In the genomic region with DNA sequence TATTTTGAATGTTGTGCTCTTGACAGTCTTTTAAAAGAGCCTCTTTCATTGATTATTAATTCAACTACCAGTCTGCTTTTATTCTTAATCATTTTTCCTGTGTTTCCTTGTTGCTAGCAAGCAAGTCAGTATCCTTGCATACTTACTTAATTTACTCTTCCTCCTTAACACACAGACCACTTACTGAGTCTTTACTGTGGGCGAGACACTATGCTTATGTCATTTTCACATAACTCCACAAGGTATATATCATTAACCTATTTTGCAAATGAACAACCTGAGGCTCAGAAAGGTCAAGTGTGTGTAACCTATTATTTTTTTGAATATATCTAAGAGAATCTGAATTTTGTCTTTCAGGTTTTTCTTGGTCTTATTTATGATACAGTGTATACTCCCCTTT, we compare ENCODE assay signal across 29 cellular contexts.
"Had no signal": no experiment of that assay in that cellular context is flagged by ENCODE, and none has a peak within 500 bp of the region (broad histone marks: within the 10 kb centered on the region; RNA-seq: fewer than 3 reads in every experiment).

No MANE protein-coding gene starts in this region.

- H3K4me3 Mint-ChIP-seq: activated CD4-positive, alpha-beta T cell treated with anti-CD3 and anti-CD28 coated beads, Interleukin-2, amount 10 ng/mL, durations not matched to agents 7 days and 5 days; activated CD8-positive, alpha-beta memory T cell treated with anti-CD3 and anti-CD28 coated beads, Interleukin-2, amount 10 ng/mL, durations not matched to agents 7 days and 5 days; activated CD8-positive, alpha-beta T cell treated with anti-CD3 and anti-CD28 coated beads for 36 hours; neural crest cell; T-cell; T-helper 2 cell treated with Interferon-gamma antibody and Interleukin-4, amounts not matched to agents 5 μg/mL and 100 μg/mL, for 36 hours had no signal

- H3K4me1 Mint-ChIP-seq: T-cell had no signal

- H3K36me3 ChIP-seq: esophagus muscularis mucosa, gastrocnemius medialis, sigmoid colon, thyroid gland, upper lobe of right lung had no signal

- DNase-seq: activated CD4-positive, alpha-beta T cell treated with anti-CD3 and anti-CD28 coated beads, Interleukin-2, amount 10 ng/mL, durations not matched to agents 7 days and 5 days; activated CD8-positive, alpha-beta memory T cell treated with anti-CD3 and anti-CD28 coated beads, Interleukin-2, amount 10 ng/mL, durations not matched to agents 7 days and 5 days; activated CD8-positive, alpha-beta T cell treated with anti-CD3 and anti-CD28 coated beads for 36 hours; activated gamma-delta T cell; activated naive CD4-positive, alpha-beta T cell treated with anti-CD3 and anti-CD28 coated beads, Interleukin-2, amount 50 U/mL, for 16 hours; activated T-cell treated with anti-CD3 and anti-CD28 coated beads for 4 hours; aorta; dermis blood vessel endothelial cell; effector memory CD4-positive, alpha-beta T cell; gastrocnemius medialis; hypothalamus; left cardiac atrium; sigmoid colon; stimulated activated CD4-positive, alpha-beta T cell treated with anti-CD3 and anti-CD28 coated beads, Interleukin-15, amount 100 ng/mL, for 24 hours; stimulated activated CD4-positive, alpha-beta T cell treated with anti-CD3 and anti-CD28 coated beads, Interleukin-2, amount 100 ng/mL, for 48 hours; stimulated activated CD8-positive, alpha-beta memory T cell treated with anti-CD3 and anti-CD28 coated beads, Interleukin-4, amount 100 ng/mL, for 48 hours; stimulated activated naive CD4-positive, alpha-beta T cell treated with Interleukin-2 at 50 U/mL for 16 hours; substantia nigra; T-cell; thyroid gland; upper lobe of right lung had no signal

- H3K4me3 ChIP-seq: esophagus muscularis mucosa, gastrocnemius medialis, sigmoid colon, smooth muscle cell, thyroid gland, upper lobe of right lung had no signal

- H3K4me2 ChIP-seq: smooth muscle cell had no signal

- ATAC-seq: activated CD4-positive, CD25-positive, alpha-beta regulatory T cell treated with anti-CD3 and anti-CD28 coated beads, Interleukin-2, amount 50 U/mL, for 24 hours; activated CD8-positive, alpha-beta memory T cell treated with anti-CD3 and anti-CD28 coated beads, Interleukin-2, amount 10 ng/mL, durations not matched to agents 7 days and 5 days; activated CD8-positive, alpha-beta T cell treated with anti-CD3 and anti-CD28 coated beads for 36 hours; gastrocnemius medialis; left cardiac atrium; T-cell; upper lobe of right lung had no signal

- H3K27me3 Mint-ChIP-seq: brain had no signal

- H3K27ac ChIP-seq: esophagus muscularis mucosa, gastrocnemius medialis, sigmoid colon, thyroid gland, upper lobe of right lung, VCaP had no signal

- FAIRE-seq: endothelial cell of umbilical vein had no signal

- H3K4me1 ChIP-seq: gastrocnemius medialis, upper lobe of right lung had no signal

- H3K9me3 ChIP-seq: esophagus muscularis mucosa, gastrocnemius medialis, sigmoid colon, thyroid gland, upper lobe of right lung had no signal

- H3K36me3 Mint-ChIP-seq: activated CD8-positive, alpha-beta memory T cell treated with anti-CD3 and anti-CD28 coated beads, Interleukin-2, amount 10 ng/mL, durations not matched to agents 7 days and 5 days; brain; T-cell had no signal

- H3K27me3 ChIP-seq: esophagus muscularis mucosa, gastrocnemius medialis, sigmoid colon, thyroid gland had no signal

- H3K27ac Mint-ChIP-seq: activated CD4-positive, alpha-beta T cell treated with anti-CD3 and anti-CD28 coated beads, Interleukin-2, amount 10 ng/mL, durations not matched to agents 7 days and 5 days; activated CD8-positive, alpha-beta memory T cell treated with anti-CD3 and anti-CD28 coated beads, Interleukin-2, amount 10 ng/mL, durations not matched to agents 7 days and 5 days; activated CD8-positive, alpha-beta T cell treated with anti-CD3 and anti-CD28 coated beads for 36 hours; T-cell; T-helper 2 cell treated with Interferon-gamma antibody and Interleukin-4, amounts not matched to agents 5 μg/mL and 100 μg/mL, for 36 hours had no signal

- H3K9me3 Mint-ChIP-seq: activated CD4-positive, alpha-beta T cell treated with anti-CD3 and anti-CD28 coated beads, Interleukin-2, amount 10 ng/mL, durations not matched to agents 7 days and 5 days; activated CD8-positive, alpha-beta T cell treated with anti-CD3 and anti-CD28 coated beads for 36 hours; neural crest cell; T-cell; T-helper 2 cell treated with Interferon-gamma antibody and Interleukin-4, amounts not matched to agents 5 μg/mL and 100 μg/mL, for 36 hours had no signal
